Comparison of ENCODE assay signal across 1 cellular context in the genomic region with DNA sequence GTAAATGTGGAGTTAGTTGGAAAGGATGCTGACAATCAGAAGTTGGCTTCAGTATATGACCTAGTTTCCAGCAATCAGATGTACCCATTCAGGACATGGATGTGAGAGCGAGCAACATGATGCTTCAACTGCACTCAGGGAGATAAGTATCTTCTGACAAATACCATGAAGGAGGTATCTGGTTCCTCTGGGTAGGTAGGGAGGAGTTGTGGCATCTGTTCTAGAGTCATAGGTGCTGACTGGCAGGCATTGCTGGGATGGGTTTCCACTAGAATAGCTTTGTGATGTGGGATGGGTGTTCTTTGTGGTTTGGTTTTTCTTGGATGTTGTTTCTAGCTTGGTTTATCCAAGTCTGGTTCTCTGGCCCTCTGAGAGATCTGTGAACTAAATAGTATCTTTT.
TF ChIP-seq lines count a peak whose summit lies in the region.

No MANE protein-coding gene starts in this region.

TF ChIP-seq in GM12878, 131 proteins besides CTCF, POLR2A, EP300 and RAD21:
- TF ChIP-seq TAF1 (IDR thresholded peaks at IDR 0.05; ENCODE audit: borderline replicate concordance, low read depth, low read length), result no peak
- TF ChIP-seq SUPT20H (IDR thresholded peaks at IDR 0.05; ENCODE audit: borderline replicate concordance, control insufficient read depth, low read depth, low read length), result no peak
- no peak for TF ChIP-seq MTA2 (IDR thresholded peaks at IDR 0.05; ENCODE audit: low read depth)
- TF ChIP-seq POLR2AphosphoS5 (IDR thresholded peaks at IDR 0.05; ENCODE audit: low read length), result no peak
- no peak for TF ChIP-seq MTA3 (IDR thresholded peaks at IDR 0.05; ENCODE audit: borderline replicate concordance, low read length)
- TF ChIP-seq NFYA (IDR thresholded peaks at IDR 0.05; ENCODE audit: borderline replicate concordance, low read depth, low read length), result no peak
- TF ChIP-seq SMARCA5 (IDR thresholded peaks at IDR 0.05), result no peak
- no peak for TF ChIP-seq NFIC (IDR thresholded peaks at IDR 0.05; ENCODE audit: low read depth, low read length)
- TF ChIP-seq, protein P1, sequence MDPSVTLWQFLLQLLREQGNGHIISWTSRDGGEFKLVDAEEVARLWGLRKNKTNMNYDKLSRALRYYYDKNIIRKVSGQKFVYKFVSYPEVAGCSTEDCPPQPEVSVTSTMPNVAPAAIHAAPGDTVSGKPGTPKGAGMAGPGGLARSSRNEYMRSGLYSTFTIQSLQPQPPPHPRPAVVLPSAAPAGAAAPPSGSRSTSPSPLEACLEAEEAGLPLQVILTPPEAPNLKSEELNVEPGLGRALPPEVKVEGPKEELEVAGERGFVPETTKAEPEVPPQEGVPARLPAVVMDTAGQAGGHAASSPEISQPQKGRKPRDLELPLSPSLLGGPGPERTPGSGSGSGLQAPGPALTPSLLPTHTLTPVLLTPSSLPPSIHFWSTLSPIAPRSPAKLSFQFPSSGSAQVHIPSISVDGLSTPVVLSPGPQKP (IDR thresholded peaks at IDR 0.05; ENCODE audit: low read depth, low read length), result no peak
- TF ChIP-seq RELA (IDR thresholded peaks at IDR 0.05; ENCODE audit: borderline replicate concordance, partially characterized antibody), result no peak
- no peak for TF ChIP-seq KAT2A (conservative IDR thresholded peaks at IDR 0.05; ENCODE audit: control insufficient read depth, low read depth, low read length)
- TF ChIP-seq TCF3 (IDR thresholded peaks at IDR 0.05; ENCODE audit: borderline replicate concordance, insufficient read depth, low read depth, low read length), result no peak
